ENCODE assay signal across 18 cellular contexts in genomic region chr9:16571127-16571848, GRCh38.
DNase-seq lines count a peak whose midpoint lies in the region; ATAC-seq and TF ChIP-seq lines count a peak whose summit lies in the region.
"Had no signal": no experiment of that assay in that cellular context is flagged by ENCODE, and none has a peak within 500 bp of the region (broad histone marks: within the 10 kb centered on the region; RNA-seq: fewer than 3 reads in every experiment).

No MANE protein-coding gene starts in this region.

- no peak for ATAC-seq in PC-3
- ATAC-seq in sciatic nerve, result peak; percentile 39
- ATAC-seq: activated CD8-positive, alpha-beta memory T cell treated with anti-CD3 and anti-CD28 coated beads, Interleukin-2, amount 10 ng/mL, durations not matched to agents 7 days and 5 days; GM12878; left cardiac atrium; natural killer cell; stimulated activated naive CD8-positive, alpha-beta T cell treated with anti-CD3 and anti-CD28 coated beads, Interleukin-15, Interleukin-2, amounts not matched to agents 100 U/mL and 50 U/mL, for 24 hours had no signal

- H3K27ac ChIP-seq in PC-3 (ENCODE audit: low read length), result no peak overlapping the region
- no peak overlapping the region for H3K27ac ChIP-seq in hepatocyte

- no peaks in the 10 kb centered on the region for H3K36me3 ChIP-seq in MG63
- H3K36me3 ChIP-seq in PC-3 (ENCODE audit: low read depth, low read length), result no peaks in the 10 kb centered on the region
- H3K36me3 ChIP-seq in hepatocyte (replicated peaks; ENCODE audit: insufficient read depth, low read depth), result no peaks in the 10 kb centered on the region

- no peaks in the 10 kb centered on the region for H3K9me3 ChIP-seq in MG63
- no peaks in the 10 kb centered on the region for H3K9me3 ChIP-seq in PC-3 (ENCODE audit: low read length)
- H3K9me3 ChIP-seq in hepatocyte (ENCODE audit: low read depth), result no peaks in the 10 kb centered on the region
- H3K9me3 ChIP-seq: body of pancreas had no signal

- no peaks in the 10 kb centered on the region for H3K9me2 ChIP-seq in PC-3 (replicated peaks; ENCODE audit: low read length)
- no peaks in the 10 kb centered on the region for H3K9me2 ChIP-seq in hepatocyte (replicated peaks; ENCODE audit: insufficient read depth)

- BruUV-seq in PC-3 (replicated peaks; lab: Mats Ljungman, UMichigan), result no TSS peak

- no peaks in the 10 kb centered on the region for H3F3A ChIP-seq in PC-3 (ENCODE audit: low read length, unreplicated experiment)

- H3K27me3 ChIP-seq in MG63 (no peaks in the 10 kb centered on the region), PC-3 (ENCODE audit: low read length) (no peaks in the 10 kb centered on the region), hepatocyte (no peaks in the 10 kb centered on the region)
- H3K27me3 ChIP-seq: body of pancreas had no signal

- no peaks in the 10 kb centered on the region for H4K20me1 ChIP-seq in PC-3 (ENCODE audit: low read length)
- no peaks in the 10 kb centered on the region for H4K20me1 ChIP-seq in hepatocyte (ENCODE audit: insufficient read depth, poor library complexity, severe bottlenecking)

- H3K9ac ChIP-seq in PC-3 (ENCODE audit: low read length), result no peak overlapping the region

- H3K79me2 ChIP-seq in PC-3 (ENCODE audit: low read length) (no peaks in the 10 kb centered on the region), hepatocyte (no peaks in the 10 kb centered on the region)

- DNase-seq in MG63 (peak; percentile 17), PC-3 (peak; percentile 5), hepatocyte (ENCODE audit: low spot score) (no peak), sciatic nerve (ENCODE audit: low spot score) (no peak), foreskin melanocyte (no peak), anterior cingulate cortex (lab: John Stamatoyannopoulos, UW) (no peak), DMS153 treated with DMSO at 0.1 percent for 48 hours (lab: John Stamatoyannopoulos, UW; ENCODE audit: unreplicated experiment) (no peak), CD1c-positive myeloid dendritic cell (ENCODE audit: extremely low spot score) (no peak)
- DNase-seq: activated CD8-positive, alpha-beta memory T cell treated with anti-CD3 and anti-CD28 coated beads, Interleukin-2, amount 10 ng/mL, durations not matched to agents 7 days and 5 days; activated naive CD4-positive, alpha-beta T cell; body of pancreas; CD4-positive, CD25-positive, alpha-beta regulatory T cell; effector memory CD4-positive, alpha-beta T cell; left cardiac atrium; natural killer cell; stimulated activated naive CD8-positive, alpha-beta T cell treated with anti-CD3 and anti-CD28 coated beads, Interleukin-15, Interleukin-2, amounts not matched to agents 100 U/mL and 50 U/mL, for 24 hours had no signal

- POLR2A ChIA-PET in PC-3 (lab: Charles Lee; ENCODE audit: unreplicated experiment), result no interaction called here

- 59% methylated on average over 7 of the region's 7 CpGs for WGBS in hepatocyte (ENCODE audit: low lambda C conversion rate, missing lambda C conversion rate)

- intact Hi-C loops in PC-3 (cut with micrococcal nuclease) (loop anchor here (10.0 kb wide), 1 partner anchor 354 kb away; no protein-coding TSS in a partner anchor), sciatic nerve (cut with DNase I) (no loop called here)

- H3K4me1 ChIP-seq in PC-3 (ENCODE audit: insufficient read depth, low read length) (peaks cover 25% of the 10 kb centered on the region), hepatocyte (ENCODE audit: insufficient read depth) (peaks cover 5% of the 10 kb centered on the region)

- CTCF ChIA-PET in PC-3 (lab: Charles Lee), result no interaction called here

- H3K4me2 ChIP-seq in PC-3 (ENCODE audit: low read length) (peak overlapping the region; percentile 32), hepatocyte (peak overlapping the region; percentile 5)

- H3K4me3 ChIP-seq in MG63 (peak overlapping the region; percentile 27; the same call in 1 of the 2 replicates), PC-3 (ENCODE audit: low read length) (no peak overlapping the region), hepatocyte (no peak overlapping the region)
- H3K4me3 ChIP-seq: body of pancreas, GM12878, skin epidermis had no signal

- TF ChIP-seq CTCF in PC-3 (conservative IDR thresholded peaks at IDR 0.05; ENCODE audit: low read depth, low read length), result no peak
- no peak for TF ChIP-seq CTCF in hepatocyte (IDR thresholded peaks at IDR 0.05; ENCODE audit: poor library complexity)

- H2AFZ ChIP-seq in PC-3 (ENCODE audit: low read length) (no peak overlapping the region), hepatocyte (no peak overlapping the region)

Comparison
In these comparisons a context has a peak if more than half of its experiments do, and no peak if none do; other contexts are left out.
1. DNase-seq: peak in MG63 (single experiment) and PC-3 (single experiment); none in hepatocyte (single experiment), sciatic nerve (single experiment), foreskin melanocyte (single experiment), anterior cingulate cortex (0 of 58), DMS153 treated with DMSO at 0.1 percent for 48 hours (single experiment) and CD1c-positive myeloid dendritic cell (single experiment).